Comparison of ENCODE assay signal across 17 cellular contexts in the genomic region with DNA sequence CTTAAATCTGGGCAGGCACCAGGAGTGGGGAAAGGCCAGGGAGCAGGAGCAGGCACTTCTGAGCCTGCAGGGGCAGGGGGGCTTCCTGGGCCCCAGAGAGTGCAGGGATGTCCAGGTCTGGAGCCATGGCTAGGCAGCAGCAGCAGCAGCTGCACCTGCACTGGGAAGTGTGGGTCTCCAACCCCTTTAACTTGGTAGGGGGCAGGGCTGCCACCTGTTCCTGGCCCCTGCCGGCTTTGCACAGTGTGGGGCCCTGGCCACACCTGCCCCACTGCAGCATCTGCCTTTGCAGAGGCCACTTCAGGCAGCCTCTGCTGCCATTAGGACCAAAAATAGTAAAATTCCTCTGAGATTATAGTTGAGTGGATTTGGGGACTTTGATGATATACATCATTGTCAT.
DNase-seq lines count a peak whose midpoint lies in the region; ATAC-seq and TF ChIP-seq lines count a peak whose summit lies in the region.
"Had no signal": no experiment of that assay in that cellular context is flagged by ENCODE, and none has a peak within 500 bp of the region (broad histone marks: within the 10 kb centered on the region; RNA-seq: fewer than 3 reads in every experiment).

No MANE protein-coding gene starts in this region.

- H3K27me3 ChIP-seq in heart right ventricle (no peaks in the 10 kb centered on the region), upper lobe of right lung (no peaks in the 10 kb centered on the region)
- H3K27me3 ChIP-seq: BLaER1 treated with 17β-estradiol and CSF1 and Interleukin-3, amounts not matched to agents 10 nM and 100 nM had no signal

- H3K4me3 ChIP-seq in heart right ventricle = no peak overlapping the region
- H3K4me3 ChIP-seq in upper lobe of right lung = no peak overlapping the region
- H3K4me3 ChIP-seq: BLaER1 treated with 17β-estradiol and CSF1 and Interleukin-3, amounts not matched to agents 10 nM and 100 nM; GM23248 had no signal

- ATAC-seq in heart right ventricle (peak in 5 of 8 donors; percentile 16 to 40 (median 22)), left cardiac atrium (no peak), upper lobe of right lung (peak; percentile 29), HG03342 (IDR thresholded peaks at IDR 0.05; ENCODE audit: unreplicated experiment) (no peak)

- H3K4me1 ChIP-seq in heart right ventricle (peaks cover 0 to 59% (median 22%) of the 10 kb centered on the region in 9 donors), upper lobe of right lung (peaks cover 6% of the 10 kb centered on the region)
- H3K4me1 ChIP-seq: BLaER1 treated with 17β-estradiol and CSF1 and Interleukin-3, amounts not matched to agents 10 nM and 100 nM had no signal

- H3K36me3 ChIP-seq in heart right ventricle (no peaks in the 10 kb centered on the region), upper lobe of right lung (no peaks in the 10 kb centered on the region)

- H3K27ac ChIP-seq in heart right ventricle (no peak overlapping the region), upper lobe of right lung (no peak overlapping the region)
- H3K27ac ChIP-seq: 22Rv1; BLaER1 treated with 17β-estradiol and CSF1 and Interleukin-3, amounts not matched to agents 10 nM and 100 nM; GM23248; HL-60 had no signal

- H3K9me3 ChIP-seq in heart right ventricle = no peaks in the 10 kb centered on the region
- no peaks in the 10 kb centered on the region for H3K9me3 ChIP-seq in upper lobe of right lung
- H3K9me3 ChIP-seq: Caco-2 had no signal

- WGBS in heart right ventricle, 2 donors = 76 to 84% methylated on average over 1 of the region's 1 CpG

- DNase-seq in DMS 273 (lab: John Stamatoyannopoulos, UW; ENCODE audit: unreplicated experiment) (peak; percentile 44), DMS 273 treated with DMSO at 0.1 percent for 48 hours (lab: John Stamatoyannopoulos, UW) (no peak), heart right ventricle (no peak), left cardiac atrium (no peak), SHP77 (lab: John Stamatoyannopoulos, UW) (peak; percentile 38 to 55), upper lobe of right lung (no peak)
- DNase-seq in activated CD4-positive, alpha-beta T cell treated with anti-CD3 and anti-CD28 coated beads for 48 hours = no peak
- DNase-seq: Caco-2, DMS79 treated with DMSO at 0.1 percent for 48 hours, GM23248, NCI-H1694, NCI-H774, T-helper 9 cell had no signal

- intact Hi-C loops in heart right ventricle (cut with DNase I) = no loop called here
- intact Hi-C loops in left cardiac atrium (cut with DNase I) = no loop called here
- intact Hi-C loops in upper lobe of right lung (cut with DNase I) = no loop called here

- no peak for TF ChIP-seq CTCF in heart right ventricle (IDR thresholded peaks at IDR 0.05)
- no peak for TF ChIP-seq CTCF in upper lobe of right lung (IDR thresholded peaks at IDR 0.05)

Comparison
In these comparisons a context has a peak if more than half of its experiments do, and no peak if none do; other contexts are left out.
1. DNase-seq: peak in DMS 273 (single experiment) and SHP77 (2 of 2); none in DMS 273 treated with DMSO at 0.1 percent for 48 hours (single experiment), heart right ventricle (0 of 2), left cardiac atrium (single experiment), upper lobe of right lung (single experiment) and activated CD4-positive, alpha-beta T cell treated with anti-CD3 and anti-CD28 coated beads for 48 hours (single experiment).
2. ATAC-seq: peak in heart right ventricle (5 of 8) and upper lobe of right lung (single experiment); none in left cardiac atrium (0 of 2) and HG03342 (single experiment).